In the genomic region with DNA sequence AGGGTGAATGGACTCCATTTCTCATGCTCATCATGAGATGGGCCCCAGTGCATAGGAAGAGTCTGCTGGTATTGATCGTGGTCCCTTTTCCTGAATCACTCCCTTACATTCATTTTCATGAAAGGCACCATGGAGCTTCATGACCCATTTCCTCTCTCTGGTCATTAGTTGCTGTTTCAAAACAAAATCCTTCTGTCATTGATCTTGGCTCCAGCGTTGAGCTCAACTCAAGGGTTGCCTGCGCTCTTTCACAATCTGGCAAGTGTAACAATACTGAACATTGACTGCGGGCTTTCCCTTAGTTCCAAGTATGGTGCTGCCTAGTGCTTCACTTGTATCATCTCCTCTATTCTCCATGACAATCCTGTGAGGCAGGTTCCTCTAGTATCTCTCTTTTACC, we compare ENCODE assay signal across 31 cellular contexts.
DNase-seq lines count a peak whose midpoint lies in the region; ATAC-seq and TF ChIP-seq lines count a peak whose summit lies in the region.
"Had no signal": no experiment of that assay in that cellular context is flagged by ENCODE, and none has a peak within 500 bp of the region (broad histone marks: within the 10 kb centered on the region; RNA-seq: fewer than 3 reads in every experiment).

No MANE protein-coding gene starts in this region.

- no peak overlapping the region for H3K9ac ChIP-seq in BLaER1 treated with 17β-estradiol and CSF1 and Interleukin-3, amounts not matched to agents 10 nM and 100 nM
- H3K9ac ChIP-seq: BLaER1 had no signal

- no peaks in the 10 kb centered on the region for H3K27me3 ChIP-seq in BLaER1 treated with 17β-estradiol and CSF1 and Interleukin-3, amounts not matched to agents 10 nM and 100 nM
- H3K27me3 ChIP-seq: BE2C, BLaER1 had no signal

- H3K4me3 ChIP-seq in BLaER1 treated with 17β-estradiol and CSF1 and Interleukin-3, amounts not matched to agents 10 nM and 100 nM = no peak overlapping the region
- H3K4me3 ChIP-seq: A549, BLaER1 had no signal

- peaks cover 0 to 12% (median 5%) of the 10 kb centered on the region in 10 experiments; a peak in 6 of 20 replicates for H3K4me1 ChIP-seq in BLaER1 treated with 17β-estradiol and CSF1 and Interleukin-3, amounts not matched to agents 10 nM and 100 nM
- H3K4me1 ChIP-seq: A549, BE2C had no signal

- in situ Hi-C loops in SK-MEL-5 (cut with HindIII; ENCODE audit: low pct_unique_long_range_greater_than_20kb, low sequenced_read_pairs) = no loop called here

- CTCF ChIA-PET in RWPE1 (lab: Yijun Ruan, JAX) = interaction anchor here (0.6 kb wide), 1 partner anchor 269 kb away, joined by 3 read pairs; no protein-coding TSS in a partner anchor

- peak overlapping the region in 6 of 11 experiments; percentile 7 to 35 (median 18); a peak in 2 of 22 replicates for H3K4me2 ChIP-seq in BLaER1 treated with 17β-estradiol and CSF1 and Interleukin-3, amounts not matched to agents 10 nM and 100 nM
- H3K4me2 ChIP-seq: A549, BLaER1 had no signal

- ATAC-seq in left lobe of liver (peak; percentile 55), GM19324 (IDR thresholded peaks at IDR 0.05; ENCODE audit: low FRiP score, unreplicated experiment) (no peak), GM18511 (IDR thresholded peaks at IDR 0.05; ENCODE audit: unreplicated experiment) (no peak)
- ATAC-seq: A549; CD8-positive, alpha-beta T cell had no signal

- POLR2A ChIA-PET in RWPE1 (lab: Yijun Ruan, JAX; ENCODE audit: low non-redundant PET) = no interaction called here

- TF ChIP-seq CTCF in RWPE1 (conservative IDR thresholded peaks at IDR 0.05; ENCODE audit: low read depth) = no peak

- H3K27ac ChIP-seq in BLaER1 treated with 17β-estradiol and CSF1 and Interleukin-3, amounts not matched to agents 10 nM and 100 nM = no peak overlapping the region
- no peak overlapping the region for H3K27ac ChIP-seq in RWPE1
- H3K27ac ChIP-seq: 22Rv1, A549, BLaER1, C4-2B had no signal

- H3K9me3 ChIP-seq in BLaER1 treated with 17β-estradiol and CSF1 and Interleukin-3, amounts not matched to agents 10 nM and 100 nM (replicated peaks in 1 of 11) = peaks cover 0 to 11% (median 0%) of the 10 kb centered on the region in 11 experiments; a peak in 5 of 22 replicates
- H3K9me3 ChIP-seq: A549, BE2C, BLaER1, Caco-2 had no signal

- no peaks in the 10 kb centered on the region for H3K36me3 ChIP-seq in BLaER1 treated with 17β-estradiol and CSF1 and Interleukin-3, amounts not matched to agents 10 nM and 100 nM
- H3K36me3 ChIP-seq: BE2C, BLaER1 had no signal

- DNase-seq in SK-MEL-5 (ENCODE audit: low read depth, low spot score) (peak; percentile 59), foreskin melanocyte (peak; percentile 7), left lobe of liver (ENCODE audit: low spot score) (no peak), RWPE1 (ENCODE audit: low spot score) (no peak)
- DNase-seq in effector CD8-positive, alpha-beta T cell (lab: John Stamatoyannopoulos, UW) = no peak
- DNase-seq: 8988T; ACHN; AML-193; BE2C; Caco-2; Calu3; CD4-positive, alpha-beta memory T cell; CD4-positive, alpha-beta T cell; CD4-positive, CD25-positive, alpha-beta regulatory T cell; CD8-positive, alpha-beta memory T cell; CD8-positive, alpha-beta T cell; COR-L47; DMS 273 treated with DMSO at 0.1 percent for 48 hours; DMS153; DMS53; DMS79; DMS79 treated with DMSO at 0.1 percent for 48 hours; DND-41; EL had no signal

- H4K20me1 ChIP-seq in BLaER1 treated with 17β-estradiol and CSF1 and Interleukin-3, amounts not matched to agents 10 nM and 100 nM = no peaks in the 10 kb centered on the region
- H4K20me1 ChIP-seq: BLaER1 had no signal

Comparison
In these comparisons a context has a peak if more than half of its experiments do, and no peak if none do; other contexts are left out.
1. DNase-seq: peak in SK-MEL-5 (single experiment) and foreskin melanocyte (single experiment); none in left lobe of liver (single experiment), effector CD8-positive, alpha-beta T cell (single experiment) and RWPE1 (single experiment).